Comparison of ENCODE assay signal across 1 cellular context in the genomic region with DNA sequence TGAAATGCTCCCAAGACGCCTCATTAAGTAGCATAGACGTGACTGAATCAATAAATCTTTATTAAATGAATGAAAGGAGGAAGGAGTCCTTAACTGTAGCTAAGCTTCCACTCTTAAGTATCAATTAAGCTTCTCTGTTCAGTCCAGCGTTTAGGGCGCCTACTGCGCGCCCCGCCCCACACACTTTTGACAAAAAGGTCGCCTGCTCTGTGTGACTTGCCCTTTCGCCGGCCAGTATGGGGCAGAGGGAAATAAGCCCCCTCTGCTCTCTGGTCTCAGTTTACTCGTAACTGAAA.
A peak's percentile ranks its signal among the peaks of the same experiment; 100 is the strongest.
TF ChIP-seq lines count a peak whose summit lies in the region.

No MANE protein-coding gene starts in this region.

TF ChIP-seq in H1, 55 proteins besides CTCF, POLR2A, EP300 and RAD21:
- peak; percentile 84 for TF ChIP-seq KDM1A (IDR thresholded peaks at IDR 0.05; ENCODE audit: borderline replicate concordance, low read length)
- no peak for TF ChIP-seq JUN (IDR thresholded peaks at IDR 0.05; ENCODE audit: low read depth, low read length)
- peak; percentile 36 for TF ChIP-seq KDM4A (IDR thresholded peaks at IDR 0.05; ENCODE audit: low read depth, low read length, severe bottlenecking)
TF ChIP-seq in H1: peak in this region for 2.
